8 cellular contexts compared by ENCODE assay signal in genomic region chr17:4987767-4988083, GRCh38. TPM values are rescaled to one million over a fixed set of nuclear protein-coding genes. Genes with fewer than 3 reads are reported as not detected.
A peak's percentile ranks its signal among the peaks of the same experiment; 100 is the strongest.
DNase-seq lines count a peak whose midpoint lies in the region; ATAC-seq and TF ChIP-seq lines count a peak whose summit lies in the region.

No MANE protein-coding gene starts in this region.

- no peaks in the 10 kb centered on the region for H3K27me3 ChIP-seq in lower lobe of right lung (ENCODE audit: low read depth)
- no peaks in the 10 kb centered on the region for H3K27me3 ChIP-seq in vagina

- H3K27me3 Mint-ChIP-seq in stimulated activated naive CD8-positive, alpha-beta T cell treated with anti-CD3 and anti-CD28 coated beads, Interleukin-15, Interleukin-2, amounts not matched to agents 100 ng/mL and 50 ng/mL, for 24 hours = no peaks in the 10 kb centered on the region

- ATAC-seq in stimulated activated naive CD8-positive, alpha-beta T cell treated with anti-CD3 and anti-CD28 coated beads, Interleukin-15, Interleukin-2, amounts not matched to agents 100 U/mL and 50 U/mL, for 24 hours = no peak
- ATAC-seq in lower lobe of right lung = no peak

- no peak for DNase-seq in stimulated activated naive CD8-positive, alpha-beta T cell treated with anti-CD3 and anti-CD28 coated beads, Interleukin-15, Interleukin-2, amounts not matched to agents 100 U/mL and 50 U/mL, for 24 hours
- DNase-seq in astrocyte of the cerebellum (ENCODE audit: low read depth) (no peak), lower lobe of right lung (no peak), vagina (ENCODE audit: extremely low spot score in 2 of 2) (no peak), NCI-H748 treated with DMSO at 0.1 percent for 48 hours (lab: John Stamatoyannopoulos, UW) (no peak), HK-2 (ENCODE audit: unreplicated experiment) (no peak)
- DNase-seq in activated CD4-positive, alpha-beta T cell treated with anti-CD3 and anti-CD28 coated beads for 1 hour = no peak

- no peaks in the 10 kb centered on the region for H3K9me3 Mint-ChIP-seq in stimulated activated naive CD8-positive, alpha-beta T cell treated with anti-CD3 and anti-CD28 coated beads, Interleukin-15, Interleukin-2, amounts not matched to agents 100 ng/mL and 50 ng/mL, for 24 hours

- no peak for TF ChIP-seq POLR2A in vagina (IDR thresholded peaks at IDR 0.05)

- H3K9me3 ChIP-seq in lower lobe of right lung (no peaks in the 10 kb centered on the region), vagina (no peaks in the 10 kb centered on the region)

- H3K4me1 ChIP-seq in lower lobe of right lung (peaks cover 30% of the 10 kb centered on the region), vagina (peaks cover 32% of the 10 kb centered on the region)

- in situ Hi-C loops in astrocyte of the cerebellum (cut with HindIII; ENCODE audit: low sequenced_read_pairs) = no loop called here

- H3K27ac Mint-ChIP-seq in stimulated activated naive CD8-positive, alpha-beta T cell treated with anti-CD3 and anti-CD28 coated beads, Interleukin-15, Interleukin-2, amounts not matched to agents 100 ng/mL and 50 ng/mL, for 24 hours = peak overlapping the region; percentile 93

- peaks cover 20% of the 10 kb centered on the region for H3K36me3 Mint-ChIP-seq in stimulated activated naive CD8-positive, alpha-beta T cell treated with anti-CD3 and anti-CD28 coated beads, Interleukin-15, Interleukin-2, amounts not matched to agents 100 ng/mL and 50 ng/mL, for 24 hours (ENCODE audit: low read depth)

- H3K4me3 ChIP-seq in astrocyte of the cerebellum (ENCODE audit: low read depth, low read length) (peak overlapping the region; percentile 86), lower lobe of right lung (peak overlapping the region; percentile 97), vagina (peak overlapping the region; percentile 66 to 95)

- no peak for TF ChIP-seq CTCF in astrocyte of the cerebellum (IDR thresholded peaks at IDR 0.05; ENCODE audit: low read depth, low read length, missing control alignments)
- TF ChIP-seq CTCF in lower lobe of right lung (IDR thresholded peaks at IDR 0.05) = no peak
- no peak for TF ChIP-seq CTCF in vagina (IDR thresholded peaks at IDR 0.05)

- intact Hi-C loops in lower lobe of right lung (cut with DNase I) = no loop called here
- intact Hi-C loops in vagina (cut with DNase I) = loop anchor here (10.0 kb wide), 1 partner anchor 47 kb away; the partner anchor contains the start of gene SLC52A1

- peak overlapping the region; percentile 93 for H3K4me3 Mint-ChIP-seq in stimulated activated naive CD8-positive, alpha-beta T cell treated with anti-CD3 and anti-CD28 coated beads, Interleukin-15, Interleukin-2, amounts not matched to agents 100 ng/mL and 50 ng/mL, for 24 hours

- H3K36me3 ChIP-seq in lower lobe of right lung = peaks cover 18% of the 10 kb centered on the region
- H3K36me3 ChIP-seq in vagina = peaks cover 0 to under 1% of the 10 kb centered on the region in 2 donors

- peaks cover 43% of the 10 kb centered on the region for H3K4me1 Mint-ChIP-seq in stimulated activated naive CD8-positive, alpha-beta T cell treated with anti-CD3 and anti-CD28 coated beads, Interleukin-15, Interleukin-2, amounts not matched to agents 100 ng/mL and 50 ng/mL, for 24 hours (ENCODE audit: low read depth)

- peak overlapping the region; percentile 96 for H3K27ac ChIP-seq in lower lobe of right lung
- H3K27ac ChIP-seq in vagina = peak overlapping the region; percentile 89

RNA-seq across cellular contexts. Expression of gene CAMTA2, which starts 0.2 kb away (rescaled TPM):
- total RNA-seq in lower lobe of right lung (49.9 TPM), vagina (36.3 TPM)

RNA-seq across cellular contexts. Expression of gene INCA1, which starts 9.6 kb away (rescaled TPM):
- total RNA-seq in lower lobe of right lung (1.9 TPM), vagina (1.7 TPM)

RNA-seq across cellular contexts. Expression of gene KIF1C, which starts 10.0 kb away (rescaled TPM):
- 182 TPM for total RNA-seq in lower lobe of right lung
- 46.9 TPM for total RNA-seq in vagina

RNA-seq across cellular contexts. Expression of gene SPAG7, which starts 20.1 kb away (rescaled TPM):
- total RNA-seq in lower lobe of right lung (56.3 TPM), vagina (34.6 TPM)

RNA-seq across cellular contexts. Expression of gene ENO3, which starts 36.8 kb away (rescaled TPM):
- 8.2 TPM for total RNA-seq in lower lobe of right lung
- total RNA-seq in vagina = 5.6 TPM
